In genomic region chr19:7142771-7143170, GRCh38 we compare ENCODE assay signal across 25 cellular contexts.
"Had no signal": no experiment of that assay in that cellular context is flagged by ENCODE, and none has a peak within 500 bp of the region (broad histone marks: within the 10 kb centered on the region; RNA-seq: fewer than 3 reads in every experiment).

No MANE protein-coding gene starts in this region.

- ATAC-seq: left colon; left lung; mucosa of descending colon; naive thymus-derived CD4-positive, alpha-beta T cell; natural killer cell treated with Interleukin-12 subunit alpha and Interleukin-12 subunit beta and Interleukin-15 and Interleukin-18, amount 100 ng/mL, for 72 hours; right cardiac atrium; stimulated activated memory B cell treated with anti-CD40 and anti-IgM and Interleukin-4, amounts not matched to agents 10 μg/mL and 1 μg/mL and 100 μg/mL, for 72 hours; stimulated activated naive CD8-positive, alpha-beta T cell treated with anti-CD3 and anti-CD28 coated beads, Interleukin-15, amount 100 ng/mL, for 72 hours had no signal

- H3K27ac ChIP-seq: left lung, ovary, tibial nerve, upper lobe of left lung, vagina had no signal

- H3K36me3 ChIP-seq: ovary had no signal

- H3K4me3 ChIP-seq: left lung, mucosa of descending colon, ovary, smooth muscle cell, tibial nerve, upper lobe of left lung, vagina had no signal

- H3K4me2 ChIP-seq: smooth muscle cell had no signal

- H3K4me1 ChIP-seq: left lung, tibial nerve, upper lobe of left lung, vagina had no signal

- H3K27me3 ChIP-seq: left lung, ovary, tibial nerve, upper lobe of left lung, vagina had no signal

- H3K9me3 ChIP-seq: mucosa of descending colon, ovary, upper lobe of left lung, vagina had no signal

- DNase-seq: hypothalamus; immature natural killer cell; kidney; left colon; left lung; midbrain; mucosa of descending colon; naive thymus-derived CD4-positive, alpha-beta T cell; ovary; retina; right cardiac atrium; stimulated activated CD4-positive, alpha-beta T cell treated with anti-CD3 and anti-CD28 coated beads, Interleukin-1b, Interleukin-23, amount 100 ng/mL, for 48 hours; stimulated activated CD4-positive, alpha-beta T cell treated with anti-CD3 and anti-CD28 coated beads, Interleukin-2, amount 100 ng/mL, for 48 hours; stimulated activated CD4-positive, alpha-beta T cell treated with anti-CD3 and anti-CD28 coated beads, Interleukin-4, amount 100 ng/mL, for 4 hours; stimulated activated CD8-positive, alpha-beta memory T cell treated with anti-CD3 and anti-CD28 coated beads, Interleukin-4, amount 100 ng/mL, for 48 hours; stimulated activated naive CD4-positive, alpha-beta T cell treated with Interleukin-2 at 50 U/mL for 16 hours; stimulated activated naive CD8-positive, alpha-beta T cell treated with anti-CD3 and anti-CD28 coated beads, Interleukin-15, amount 100 ng/mL, for 72 hours; substantia nigra had no signal

- FAIRE-seq: islet of Langerhans, kidney had no signal
